ENCODE assay signal across 12 cellular contexts in the genomic region with DNA sequence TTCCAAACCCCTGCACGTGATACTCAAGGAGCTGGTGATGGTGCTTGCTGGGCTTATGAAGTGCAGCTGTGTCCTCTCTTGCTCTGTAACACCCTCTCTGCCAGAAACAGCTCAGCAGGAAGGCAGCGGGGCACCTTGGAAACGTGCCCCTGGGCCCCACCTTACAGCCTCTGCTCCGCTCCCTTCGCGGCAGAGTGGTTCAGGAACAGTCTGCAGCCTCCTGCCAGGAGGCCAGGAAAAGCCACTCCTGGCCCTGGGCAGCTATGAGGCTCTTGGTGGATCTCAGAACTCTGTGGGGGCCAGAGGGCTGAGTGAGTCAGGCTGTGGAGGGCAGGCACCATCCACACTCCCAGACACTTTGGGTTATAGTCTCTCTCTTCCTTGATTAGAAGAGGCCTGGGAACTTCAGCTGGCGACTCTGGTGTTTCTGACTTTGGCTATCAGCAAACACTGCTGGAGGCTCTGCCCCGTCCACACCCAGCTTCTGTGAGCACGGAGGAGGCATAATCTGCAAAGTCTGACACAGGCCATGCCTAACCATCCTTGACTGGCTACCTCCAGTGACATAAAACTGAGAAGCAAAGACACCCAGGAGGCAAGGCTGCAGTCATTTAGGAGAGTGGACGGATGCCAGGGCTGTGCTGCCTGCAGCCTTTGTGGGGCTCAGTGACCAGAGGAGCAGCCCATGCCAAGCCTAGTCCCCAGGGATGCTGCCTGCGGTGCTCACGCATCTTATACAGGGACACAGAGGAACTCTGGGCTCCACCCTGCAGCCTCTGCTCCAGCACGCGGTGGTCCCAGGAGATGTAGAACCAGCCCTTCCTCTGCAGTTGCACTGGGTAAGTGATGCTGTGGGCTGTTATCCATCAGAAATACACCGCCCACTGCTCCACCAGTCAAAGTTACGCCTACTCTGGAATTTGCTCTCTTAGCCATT.
A peak's percentile ranks its signal among the peaks of the same experiment; 100 is the strongest.
DNase-seq lines count a peak whose midpoint lies in the region; ATAC-seq and TF ChIP-seq lines count a peak whose summit lies in the region.
"Had no signal": no experiment of that assay in that cellular context is flagged by ENCODE, and none has a peak within 500 bp of the region (broad histone marks: within the 10 kb centered on the region; RNA-seq: fewer than 3 reads in every experiment).

No MANE protein-coding gene starts in this region.

- H3K4me2 ChIP-seq in BLaER1 (peak overlapping the region; percentile 72), IMR-90 (ENCODE audit: low read depth, low read length) (no peak overlapping the region)

- no peak overlapping the region for H2BK5ac ChIP-seq in IMR-90 (ENCODE audit: low read depth, low read length, poor library complexity, severe bottlenecking)

- DNase-seq in IMR-90 (peak; percentile 5), fibroblast of the conjunctiva (ENCODE audit: low read depth) (peak; percentile 84), psoas muscle (peak; percentile 67 to 77), ecto neural progenitor cell (ENCODE audit: low spot score) (no peak), NCI-H2227 treated with DMSO at 0.1 percent for 48 hours (lab: John Stamatoyannopoulos, UW) (no peak), Caco-2 (no peak)
- DNase-seq: activated CD8-positive, alpha-beta memory T cell treated with anti-CD3 and anti-CD28 coated beads, Interleukin-2, amount 50 U/mL, for 4 hours; DND-41; MV-4-11; T1000 had no signal

- no peaks in the 10 kb centered on the region for H3K36me3 Mint-ChIP-seq in Caco-2 (ENCODE audit: insufficient read depth, unreplicated experiment)

- no peak overlapping the region for H3K4me3 Mint-ChIP-seq in Caco-2 (ENCODE audit: unreplicated experiment)

- H3K36me3 ChIP-seq in BLaER1, result no peaks in the 10 kb centered on the region
- H3K36me3 ChIP-seq in IMR-90 (ENCODE audit: control insufficient read depth, insufficient read depth, low read length), result no peaks in the 10 kb centered on the region
- H3K36me3 ChIP-seq in psoas muscle (ENCODE audit: insufficient read depth in 1 of 2, low read depth in 1 of 2), result no peaks in the 10 kb centered on the region
- no peaks in the 10 kb centered on the region for H3K36me3 ChIP-seq in Caco-2 (ENCODE audit: control insufficient read depth, insufficient read depth, low read length)

- TF ChIP-seq POLR2A in IMR-90 (IDR thresholded peaks at IDR 0.05; ENCODE audit: low read depth, low read length), result no peak

- H3K27ac ChIP-seq in BLaER1, result no peak overlapping the region
- H3K27ac ChIP-seq in IMR-90 (ENCODE audit: insufficient read depth, low read length), result no peak overlapping the region
- H3K27ac ChIP-seq in psoas muscle, result no peak overlapping the region

- no peak overlapping the region for H3K4ac ChIP-seq in IMR-90 (ENCODE audit: low read depth, low read length)

- H3K56ac ChIP-seq in IMR-90 (ENCODE audit: extremely low read depth, insufficient read depth, low read length), result no peak overlapping the region

- 0 out of 2 replicates have a peak, but pooled peaks cover 5% of the 10 kb centered on the region for H3K9me3 ChIP-seq in BLaER1
- H3K9me3 ChIP-seq in IMR-90 (ENCODE audit: control insufficient read depth, insufficient read depth, low read length), result peaks cover 14% of the 10 kb centered on the region
- no peaks in the 10 kb centered on the region for H3K9me3 ChIP-seq in psoas muscle
- H3K9me3 ChIP-seq in Caco-2, result 0 out of 2 replicates have a peak, but pooled peaks cover 7% of the 10 kb centered on the region

- H3K14ac ChIP-seq in IMR-90 (replicated peaks; ENCODE audit: low read depth, low read length), result no peak overlapping the region

- H3K27me3 ChIP-seq in BLaER1 (no peaks in the 10 kb centered on the region), IMR-90 (ENCODE audit: control insufficient read depth, insufficient read depth, low read length) (peaks cover 33% of the 10 kb centered on the region), psoas muscle (ENCODE audit: insufficient read depth in 3 of 3, low read length in 2 of 3) (peaks cover 0 to 26% (median 4%) of the 10 kb centered on the region in 3 donors), Caco-2 (replicated peaks; ENCODE audit: control insufficient read depth, insufficient read depth, low read length) (no peaks in the 10 kb centered on the region)

- H2BK15ac ChIP-seq in IMR-90 (ENCODE audit: low read depth, low read length), result no peak overlapping the region

- H2BK20ac ChIP-seq in IMR-90 (ENCODE audit: low read depth, low read length), result no peak overlapping the region

- peaks cover 25% of the 10 kb centered on the region for H3K4me1 ChIP-seq in BLaER1
- 0 out of 2 replicates have a peak, but pooled peaks cover 2% of the 10 kb centered on the region for H3K4me1 ChIP-seq in IMR-90 (ENCODE audit: control insufficient read depth, insufficient read depth, low read length)
- no peaks in the 10 kb centered on the region for H3K4me1 ChIP-seq in psoas muscle
- no peaks in the 10 kb centered on the region for H3K4me1 ChIP-seq in Caco-2

- no peaks in the 10 kb centered on the region for H4K20me1 ChIP-seq in BLaER1
- H4K20me1 ChIP-seq in IMR-90 (ENCODE audit: insufficient read depth, low read length), result no peaks in the 10 kb centered on the region

- H3K4me3 ChIP-seq in BLaER1 (no peak overlapping the region), IMR-90 (ENCODE audit: insufficient read depth, low read depth, low read length) (no peak overlapping the region), psoas muscle (no peak overlapping the region), Caco-2 (ENCODE audit: low read depth, low read length) (no peak overlapping the region)

- WGBS in IMR-90 (ENCODE audit: extremely low coverage in 2 of 2, insufficient read length in 1 of 2), 2 experiments, result 50% methylated on average over 1 of the region's 16 CpGs; no CpG with 5 or more reads in 1 of the 2 experiments
- 33 to 43% (median 34%) methylated on average over 16 of the region's 16 CpGs for WGBS in psoas muscle, 3 donors

- no peaks in the 10 kb centered on the region for H3K27me3 Mint-ChIP-seq in Caco-2 (ENCODE audit: insufficient read depth, unreplicated experiment)

- H2BK120ac ChIP-seq in IMR-90 (ENCODE audit: low read depth, low read length), result no peak overlapping the region

- H2AK9ac ChIP-seq in IMR-90 (replicated peaks; ENCODE audit: low read depth, low read length, poor library complexity), result no peak overlapping the region

- peak overlapping the region; percentile 63 for H2AFZ ChIP-seq in IMR-90 (replicated peaks; ENCODE audit: low read length, poor library complexity)

- no peak overlapping the region for H3K23ac ChIP-seq in IMR-90 (ENCODE audit: low read depth, low read length)

- H3K9ac ChIP-seq in BLaER1, result peak overlapping the region; percentile 10; the same call in 1 of the 2 replicates
- H3K9ac ChIP-seq in IMR-90 (ENCODE audit: low read depth, low read length), result no peak overlapping the region

- H3K79me1 ChIP-seq in IMR-90 (ENCODE audit: low read depth in 1 of 2, low read length in 2 of 2), result no peaks in the 10 kb centered on the region

- no peaks in the 10 kb centered on the region for H3K4me1 Mint-ChIP-seq in Caco-2 (ENCODE audit: low read depth, unreplicated experiment)

- dilution Hi-C loops in IMR-90 (cut with HindIII; ENCODE audit: low sequenced_read_pairs, unreplicated experiment), result no loop called here

- no peak overlapping the region for H4K91ac ChIP-seq in IMR-90 (ENCODE audit: insufficient read depth, low read depth, low read length)

- H3K27ac Mint-ChIP-seq in Caco-2 (ENCODE audit: unreplicated experiment), result no peak overlapping the region

- TF ChIP-seq CTCF in IMR-90 (conservative IDR thresholded peaks at IDR 0.05; ENCODE audit: low read depth, low read length) (no peak), psoas muscle (IDR thresholded peaks at IDR 0.05) (no peak), Caco-2 (IDR thresholded peaks at IDR 0.05; ENCODE audit: insufficient read depth in 1 of 2, low read depth in 1 of 2, low read length in 1 of 2, severe bottlenecking in 1 of 2, unreplicated experiment in 1 of 2) (no peak)

- TF ChIP-seq RAD21 in IMR-90 (IDR thresholded peaks at IDR 0.05; ENCODE audit: low read length), result no peak

- H3K9me1 ChIP-seq in IMR-90 (ENCODE audit: insufficient read depth, low read length), result 0 out of 2 replicates have a peak, but pooled peaks cover 1% of the 10 kb centered on the region

- no peak overlapping the region for H4K8ac ChIP-seq in IMR-90 (ENCODE audit: low read depth in 2 of 2, low read length in 2 of 2)

- in situ Hi-C loops in IMR-90 (cut with MboI; ENCODE audit: low sequenced_read_pairs), result no loop called here

- no peak overlapping the region for H4K5ac ChIP-seq in IMR-90 (ENCODE audit: low read depth, low read length)

- peaks cover 22% of the 10 kb centered on the region for H3K9me3 Mint-ChIP-seq in Caco-2 (ENCODE audit: unreplicated experiment)

- BruUV-seq in IMR-90 (replicated peaks; lab: Mats Ljungman, UMichigan), result no TSS peak
- BruUV-seq in Caco-2 (replicated peaks; lab: Mats Ljungman, UMichigan), result no TSS peak

- intact Hi-C loops in IMR-90 (cut with micrococcal nuclease) (no loop called here), psoas muscle (cut with DNase I) (no loop called here), Caco-2 (cut with micrococcal nuclease; ENCODE audit: unreplicated experiment) (no loop called here)

- POLR2A ChIA-PET in IMR-90 (lab: Charles Lee; ENCODE audit: unreplicated experiment) (no interaction called here), Caco-2 (lab: Charles Lee) (no interaction called here)

- CTCF ChIA-PET in IMR-90 (lab: Yijun Ruan, JAX) (interaction anchor here (0.5 kb wide), 1 partner anchor 259 kb away, joined by 3 read pairs; no protein-coding TSS in a partner anchor), Caco-2 (lab: Charles Lee) (no interaction called here)

- H3K18ac ChIP-seq in IMR-90 (ENCODE audit: low read depth, low read length), result no peak overlapping the region

- peak overlapping the region; percentile 5; the same call in 1 of the 2 replicates for H2AK5ac ChIP-seq in IMR-90 (ENCODE audit: low read depth, low read length)

- ATAC-seq in IMR-90 (ENCODE audit: low read depth) (peak; percentile 75), psoas muscle (peak in 3 of 4 donors; percentile 36 to 45 (median 37)), HG03039 (IDR thresholded peaks at IDR 0.05; ENCODE audit: unreplicated experiment) (no peak)

TF ChIP-seq in IMR-90, 13 proteins besides CTCF, POLR2A, EP300 and RAD21:
- TF ChIP-seq USF2 (IDR thresholded peaks at IDR 0.05; ENCODE audit: low read depth, low read length) (no peak), MAFK (IDR thresholded peaks at IDR 0.05; ENCODE audit: low read depth, low read length) (no peak), MAZ (IDR thresholded peaks at IDR 0.05; ENCODE audit: borderline replicate concordance, low read depth, low read length) (no peak), RCOR1 (IDR thresholded peaks at IDR 0.05; ENCODE audit: insufficient replicate concordance, low read length) (no peak), FOS (IDR thresholded peaks at IDR 0.05; ENCODE audit: low read depth, low read length) (no peak)
TF ChIP-seq in IMR-90: peak in this region for 0.

Comparison
In these comparisons a context has a peak if more than half of its experiments do, and no peak if none do; other contexts are left out.
1. DNase-seq: peak in IMR-90 (single experiment), fibroblast of the conjunctiva (single experiment) and psoas muscle (2 of 2); none in ecto neural progenitor cell (single experiment), NCI-H2227 treated with DMSO at 0.1 percent for 48 hours (single experiment) and Caco-2 (0 of 2).